ENCODE assay signal across 8 cellular contexts in the genomic region with DNA sequence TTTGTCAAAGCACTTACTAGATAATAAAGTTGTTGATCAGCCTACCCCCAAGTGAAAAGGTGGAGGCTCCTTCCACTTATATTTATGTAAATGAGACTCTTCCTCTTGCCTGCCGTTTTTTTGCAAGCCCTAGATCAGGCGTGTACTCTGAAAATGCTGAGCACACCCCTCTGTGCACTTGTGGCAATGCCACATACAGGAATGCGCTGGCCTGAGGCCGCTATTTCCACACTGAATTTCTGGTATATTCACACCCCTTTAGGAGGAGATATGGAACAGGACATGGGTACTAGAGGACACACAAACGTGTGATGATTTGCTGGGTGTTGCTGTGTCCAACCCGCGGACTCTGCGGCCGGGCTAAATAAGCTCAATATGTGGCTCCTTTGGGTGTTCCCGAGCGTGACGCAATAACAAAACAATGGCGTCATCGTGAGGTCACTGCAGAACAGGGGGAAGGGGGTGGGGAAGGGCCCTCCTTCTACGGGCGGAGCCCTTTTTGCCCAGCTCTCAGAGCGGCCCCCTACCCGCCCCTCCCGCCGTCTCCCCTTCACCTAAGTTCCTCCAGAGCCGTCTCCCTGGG. TPM values are rescaled to one million over a fixed set of nuclear protein-coding genes. Genes with fewer than 3 reads are reported as not detected.
DNase-seq lines count a peak whose midpoint lies in the region; ATAC-seq and TF ChIP-seq lines count a peak whose summit lies in the region.

No MANE protein-coding gene starts in this region.

- H3K27me3 Mint-ChIP-seq in CD4-positive, alpha-beta memory T cell = no peaks in the 10 kb centered on the region
- H3K27me3 Mint-ChIP-seq in T-helper 2 cell treated with Interferon-gamma antibody and Interleukin-4, amounts not matched to agents 5 μg/mL and 100 μg/mL, for 36 hours (ENCODE audit: low read depth) = no peaks in the 10 kb centered on the region

- no peak for TF ChIP-seq POLR2A in breast epithelium (IDR thresholded peaks at IDR 0.05)

- intact Hi-C loops in CD4-positive, alpha-beta memory T cell (cut with micrococcal nuclease) = loop anchor here (1.0 to 5.0 kb wide), 3 partner anchors 8 to 282 kb away; partner anchors contain the start of genes ARHGAP9 and CDK4
- intact Hi-C loops in breast epithelium (cut with DNase I; ENCODE audit: low total_unique reads) = no loop called here
- intact Hi-C loops in left colon (cut with DNase I, micrococcal nuclease) = no loop called here

- DNase-seq in CD4-positive, alpha-beta memory T cell = peak in 2 of 5 donors; percentile 76 to 82
- peak; percentile 68 for DNase-seq in T-helper 2 cell treated with Interferon-gamma antibody and Interleukin-4, amounts not matched to agents 5 μg/mL and 100 μg/mL, for 36 hours (ENCODE audit: low spot score)
- DNase-seq in breast epithelium (ENCODE audit: low spot score in 2 of 2) (peak; percentile 66 to 77), left colon (peak; percentile 79 to 81), MV-4-11 (lab: John Stamatoyannopoulos, UW) (no peak)
- peak in 2 of 3 donors; percentile 36 to 66 for DNase-seq in stimulated activated CD4-positive, alpha-beta T cell treated with anti-CD3 and anti-CD28 coated beads, TNF-alpha, amount 100 ng/mL, for 1 hour (ENCODE audit: low read depth in 3 of 3, low spot score in 1 of 3)

- H3K27ac Mint-ChIP-seq in CD4-positive, alpha-beta memory T cell = peak overlapping the region; percentile 88 to 99 (median 97)
- peak overlapping the region; percentile 99 for H3K27ac Mint-ChIP-seq in T-helper 2 cell treated with Interferon-gamma antibody and Interleukin-4, amounts not matched to agents 5 μg/mL and 100 μg/mL, for 36 hours

- ATAC-seq in GM19328 (IDR thresholded peaks at IDR 0.05; ENCODE audit: unreplicated experiment) (peak; percentile 38), HG03354 (IDR thresholded peaks at IDR 0.05; ENCODE audit: poor library complexity, severe bottlenecking, unreplicated experiment) (peak; percentile 40), left colon (peak; percentile 67)

- TF ChIP-seq CTCF in breast epithelium (IDR thresholded peaks at IDR 0.05) = no peak

- CTCF ChIA-PET in CD4-positive, alpha-beta memory T cell (lab: Charles Lee; ENCODE audit: partially characterized antibody) = interaction anchor here (1.1 to 6.3 kb wide), 11 partner anchors 10 to 161 kb away, joined by 3 to 51 read pairs (median 4); partner anchors contain the start of genes MARCHF9 and OS9

- H3K27ac ChIP-seq in CD4-positive, alpha-beta memory T cell (ENCODE audit: low read depth, low read length) = peak overlapping the region; percentile 93
- H3K27ac ChIP-seq in breast epithelium = peak overlapping the region; percentile 99 to 100

- peaks cover 0 to 2% (median 0%) of the 10 kb centered on the region in 8 donors for H3K9me3 Mint-ChIP-seq in CD4-positive, alpha-beta memory T cell
- no peaks in the 10 kb centered on the region for H3K9me3 Mint-ChIP-seq in T-helper 2 cell treated with Interferon-gamma antibody and Interleukin-4, amounts not matched to agents 5 μg/mL and 100 μg/mL, for 36 hours

- peaks cover 32 to 64% (median 48%) of the 10 kb centered on the region in 4 donors for H3K4me1 Mint-ChIP-seq in CD4-positive, alpha-beta memory T cell
- H3K4me1 Mint-ChIP-seq in T-helper 2 cell treated with Interferon-gamma antibody and Interleukin-4, amounts not matched to agents 5 μg/mL and 100 μg/mL, for 36 hours (ENCODE audit: low read depth) = peaks cover 48% of the 10 kb centered on the region

- H3K4me1 ChIP-seq in CD4-positive, alpha-beta memory T cell (ENCODE audit: insufficient read depth, low read length) = peaks cover 55% of the 10 kb centered on the region
- H3K4me1 ChIP-seq in breast epithelium = peaks cover 0 to 8% of the 10 kb centered on the region in 2 donors

- no peaks in the 10 kb centered on the region for H3K9me3 ChIP-seq in CD4-positive, alpha-beta memory T cell (ENCODE audit: control insufficient read depth in 1 of 2, low read length in 2 of 2)
- H3K9me3 ChIP-seq in breast epithelium = no peaks in the 10 kb centered on the region

- POLR2A ChIA-PET in CD4-positive, alpha-beta memory T cell (lab: Charles Lee; ENCODE audit: partially characterized antibody) = interaction anchor here (0.8 to 2.3 kb wide), 23 partner anchors 8 to 267 kb away, joined by 3 to 17 read pairs (median 5); partner anchors contain the start of genes ARHGAP9, CDK4, CYP27B1 and EEF1AKMT3

- peaks cover 16 to 46% of the 10 kb centered on the region in 2 donors for H3K36me3 Mint-ChIP-seq in CD4-positive, alpha-beta memory T cell
- H3K36me3 Mint-ChIP-seq in T-helper 2 cell treated with Interferon-gamma antibody and Interleukin-4, amounts not matched to agents 5 μg/mL and 100 μg/mL, for 36 hours (ENCODE audit: low read depth) = peaks cover 40% of the 10 kb centered on the region

- peak overlapping the region; percentile 72 to 83 for H3K4me3 ChIP-seq in CD4-positive, alpha-beta memory T cell (ENCODE audit: low read length in 2 of 2)
- peak overlapping the region; percentile 86 to 87 (median 87) for H3K4me3 ChIP-seq in breast epithelium

- H3K27me3 ChIP-seq in CD4-positive, alpha-beta memory T cell (ENCODE audit: insufficient read depth, low read length) = no peaks in the 10 kb centered on the region
- H3K27me3 ChIP-seq in breast epithelium = peaks cover 0 to 3% of the 10 kb centered on the region in 2 donors

- peaks cover 22% of the 10 kb centered on the region for H3K36me3 ChIP-seq in CD4-positive, alpha-beta memory T cell (ENCODE audit: insufficient read depth, low read length)
- H3K36me3 ChIP-seq in breast epithelium = no peaks in the 10 kb centered on the region

- H3K4me3 Mint-ChIP-seq in CD4-positive, alpha-beta memory T cell = peak overlapping the region; percentile 86 to 97 (median 92)
- peak overlapping the region; percentile 96 for H3K4me3 Mint-ChIP-seq in T-helper 2 cell treated with Interferon-gamma antibody and Interleukin-4, amounts not matched to agents 5 μg/mL and 100 μg/mL, for 36 hours

RNA-seq across cellular contexts. Expression of gene TSPAN31, which starts 0.6 kb away (rescaled TPM):
- total RNA-seq in CD4-positive, alpha-beta memory T cell = 10 to 100 TPM; 27.5 to 30.6 TPM
- 10 to 100 TPM; 37.5 to 76.2 TPM for polyA plus RNA-seq in CD4-positive, alpha-beta memory T cell
- 100 to 1,000 TPM in 1 of 3 donors, 10 to 100 TPM in 2; 55.5 to 107 (median 73.1) TPM for total RNA-seq in breast epithelium
- 10 to 100 TPM; 28.9 to 40.6 TPM for total RNA-seq in left colon

RNA-seq across cellular contexts. Expression of gene AGAP2, which starts 5.7 kb away (rescaled TPM):
- 10 to 100 TPM; 63.2 to 66.7 TPM for total RNA-seq in CD4-positive, alpha-beta memory T cell
- polyA plus RNA-seq in CD4-positive, alpha-beta memory T cell = 1 to 10 TPM; 3.2 to 8.6 TPM
- total RNA-seq in breast epithelium (1 to 10 TPM; 1.2 to 1.8 (median 1.6) TPM), left colon (1 to 10 TPM in 1 of 2 donors, under 1 TPM in 1; 0.92 to 1.5 TPM)

RNA-seq across cellular contexts. Expression of gene CDK4, which starts 7.8 kb away (rescaled TPM):
- 10 to 100 TPM; 44.4 to 48.3 TPM for total RNA-seq in CD4-positive, alpha-beta memory T cell
- polyA plus RNA-seq in CD4-positive, alpha-beta memory T cell = 10 to 100 TPM; 85.0 to 99.7 TPM
- total RNA-seq in breast epithelium (100 to 1,000 TPM; 105 to 136 (median 109) TPM), left colon (10 to 100 TPM; 38.4 to 46.0 TPM)

RNA-seq across cellular contexts. Expression of gene MARCHF9, which starts 10.6 kb away (rescaled TPM):
- total RNA-seq in CD4-positive, alpha-beta memory T cell = 10 to 100 TPM; 58.0 to 62.8 TPM
- 1 to 10 TPM; 3.7 to 8.9 TPM for polyA plus RNA-seq in CD4-positive, alpha-beta memory T cell
- 1 to 10 TPM; 6.9 to 9.8 (median 7.5) TPM for total RNA-seq in breast epithelium
- total RNA-seq in left colon = 10 to 100 TPM; 12.2 to 13.1 TPM

RNA-seq across cellular contexts. Expression of gene CYP27B1, which starts 22.6 kb away (rescaled TPM):
- 1 to 10 TPM in 1 of 2 experiments, under 1 TPM in 1; 0.64 to 1.4 TPM for total RNA-seq in CD4-positive, alpha-beta memory T cell
- under 1 TPM; 0.55 to 0.93 TPM for polyA plus RNA-seq in CD4-positive, alpha-beta memory T cell
- total RNA-seq in breast epithelium (1 to 10 TPM in 1 of 3 donors, under 1 TPM in 2; 0.33 to 2.2 (median 0.48) TPM), left colon (1 to 10 TPM in 1 of 2 donors, under 1 TPM in 1; 0.87 to 1.7 TPM)

Comparison
In these comparisons a context has a peak if more than half of its experiments do, and no peak if none do; other contexts are left out.
1. RNA of gene AGAP2, which starts 5.7 kb away (total RNA-seq): 63.2 to 66.7 TPM in CD4-positive, alpha-beta memory T cell; 1.2 to 1.8 TPM in breast epithelium and 0.92 to 1.5 TPM in left colon; every median in the first group is over 10 times any median in the second.
2. Peak in every context shown above with its lines, with median percentiles within 50 percentile points of each other: ATAC-seq.